12 cellular contexts compared by ENCODE assay signal in the genomic region with DNA sequence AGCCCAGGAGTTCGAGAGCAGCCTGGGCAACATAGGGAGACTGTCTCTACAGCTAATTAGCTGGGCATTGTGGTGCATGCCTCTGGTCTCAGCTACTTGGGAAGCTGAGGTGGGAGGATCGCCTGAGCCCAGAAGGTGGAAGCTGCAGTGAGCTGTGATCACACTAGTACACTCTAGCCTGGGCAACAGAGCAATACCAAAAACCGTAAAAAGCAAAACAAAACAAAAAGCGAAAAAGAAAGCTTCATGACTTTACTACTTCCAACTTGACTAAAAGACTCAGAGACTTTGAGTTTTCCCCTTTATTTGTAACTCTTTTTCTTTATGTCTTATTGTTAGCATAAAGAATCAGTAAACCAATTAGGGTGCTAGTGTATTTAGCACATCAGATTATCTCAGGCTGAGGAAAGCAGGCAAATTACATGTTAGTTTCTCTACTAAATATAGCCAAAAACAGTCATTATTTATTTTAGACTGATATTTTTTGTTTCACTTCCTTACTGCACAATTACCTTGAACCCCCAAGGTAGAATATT. TPM values are rescaled to one million over a fixed set of nuclear protein-coding genes. Genes with fewer than 3 reads are reported as not detected.
DNase-seq lines count a peak whose midpoint lies in the region; ATAC-seq, FAIRE-seq and TF ChIP-seq lines count a peak whose summit lies in the region.
"Had no signal": no experiment of that assay in that cellular context is flagged by ENCODE, and none has a peak within 500 bp of the region (broad histone marks: within the 10 kb centered on the region; RNA-seq: fewer than 3 reads in every experiment).

No MANE protein-coding gene starts in this region.

- ATAC-seq in GM19328 (IDR thresholded peaks at IDR 0.05; ENCODE audit: unreplicated experiment) (peak; percentile 59), HG02763 (IDR thresholded peaks at IDR 0.05; ENCODE audit: unreplicated experiment) (peak; percentile 59), HG03558 (IDR thresholded peaks at IDR 0.05; ENCODE audit: extremely low read depth, unreplicated experiment) (peak; percentile 39)
- ATAC-seq: K562 had no signal

- no peak overlapping the region for H3K9ac ChIP-seq in kidney (ENCODE audit: low read length in 2 of 2)

- H3K27ac ChIP-seq in kidney (ENCODE audit: low read depth in 2 of 2, low read length in 2 of 2), result no peak overlapping the region
- H3K27ac ChIP-seq: brain microvascular endothelial cell had no signal

- FAIRE-seq in kidney (lab: Jason Lieb, UNC), result no peak
- FAIRE-seq: K562 had no signal

- H3K4me1 ChIP-seq in kidney (ENCODE audit: control insufficient read depth in 1 of 2, insufficient read depth in 1 of 2, low read depth in 1 of 2, low read length in 2 of 2), result peaks cover 0 to 5% of the 10 kb centered on the region in 2 donors

- H3K4me3 ChIP-seq in GM12875 (ENCODE audit: low read depth, low read length) (peak overlapping the region; percentile 33), kidney (ENCODE audit: low read length in 2 of 2) (no peak overlapping the region)
- H3K4me3 ChIP-seq: K562 had no signal

- intact Hi-C loops in kidney (cut with DNase I), result no loop called here

- no peaks in the 10 kb centered on the region for H3K9me3 ChIP-seq in kidney (ENCODE audit: control insufficient read depth in 1 of 2, low read length in 2 of 2)

- no peak for DNase-seq in kidney
- no peak for DNase-seq in COLO829 (ENCODE audit: low spot score)
- no peak for DNase-seq in NCI-H446 treated with DMSO at 0.1 percent for 48 hours (lab: John Stamatoyannopoulos, UW)
- no peak for DNase-seq in GF-D8 (lab: John Stamatoyannopoulos, UW)
- DNase-seq: brain microvascular endothelial cell, NCI-H524, SW 1271 had no signal

- peaks cover 3 to 25% of the 10 kb centered on the region in 2 donors for H3K36me3 ChIP-seq in kidney (ENCODE audit: control insufficient read depth in 1 of 2, insufficient read depth in 2 of 2, low read length in 2 of 2)

- TF ChIP-seq CTCF in GM12875 (IDR thresholded peaks at IDR 0.05; ENCODE audit: borderline replicate concordance, insufficient read depth, low read depth, low read length) (no peak), kidney (IDR thresholded peaks at IDR 0.05; ENCODE audit: borderline replicate concordance, extremely low read depth, insufficient read depth) (no peak)

RNA-seq across cellular contexts. Expression of a gene that starts 5.4 kb away (rescaled TPM):
- 26.6 TPM for total RNA-seq in kidney
- 19.7 TPM for polyA plus RNA-seq in kidney (ENCODE audit: insufficient read depth, low read depth, low replicate concordance)

RNA-seq across cellular contexts. Expression of a gene that starts 5.7 kb away (rescaled TPM):
- total RNA-seq in kidney, result 31.1 TPM
- polyA plus RNA-seq in kidney (ENCODE audit: insufficient read depth, low read depth, low replicate concordance), result 73.7 TPM

RNA-seq across cellular contexts. Expression of a gene that starts 5.7 kb away (rescaled TPM):
- 42.4 TPM for total RNA-seq in kidney
- 46.4 TPM for polyA plus RNA-seq in kidney (ENCODE audit: insufficient read depth, low read depth, low replicate concordance)

RNA-seq across cellular contexts. Expression of a gene that starts 39.9 kb away (rescaled TPM):
- 41.2 TPM for total RNA-seq in kidney
- 8.5 TPM for polyA plus RNA-seq in kidney (ENCODE audit: insufficient read depth, low read depth, low replicate concordance)

RNA-seq across cellular contexts. Expression of a gene that starts 42.4 kb away (rescaled TPM):
- total RNA-seq in kidney, result 10.6 TPM
- 4.5 TPM for polyA plus RNA-seq in kidney (ENCODE audit: insufficient read depth, low read depth, low replicate concordance)
